In genomic region chr6:135211306-135211702, GRCh38 we compare ENCODE assay signal across 1 cellular context.
TF ChIP-seq lines count a peak whose summit lies in the region.

No MANE protein-coding gene starts in this region.

TF ChIP-seq in K562, 482 proteins besides CTCF, POLR2A, EP300 and RAD21 (continued from another document):
- TF ChIP-seq E2F6 (IDR thresholded peaks at IDR 0.05; ENCODE audit: borderline replicate concordance in 1 of 2, extremely low read depth in 1 of 2, insufficient read depth in 1 of 2, insufficient read length in 1 of 2, low read depth in 1 of 2, low read length in 1 of 2, poor library complexity in 1 of 2, severe bottlenecking in 1 of 2) (no peak), ZBTB11 (CRISPR knock-in tag; IDR thresholded peaks at IDR 0.05) (peak in 1 of 3 experiments; percentile 57; a peak in 1 of 6 replicates)
